20 cellular contexts compared by ENCODE assay signal in genomic region chr2:94875064-94875819, GRCh38. TPM values are rescaled to one million over a fixed set of nuclear protein-coding genes. Genes with fewer than 3 reads are reported as not detected.
DNase-seq lines count a peak whose midpoint lies in the region; ATAC-seq and TF ChIP-seq lines count a peak whose summit lies in the region.
"Had no signal": no experiment of that assay in that cellular context is flagged by ENCODE, and none has a peak within 500 bp of the region (broad histone marks: within the 10 kb centered on the region; RNA-seq: fewer than 3 reads in every experiment).

No MANE protein-coding gene starts in this region.

- H4K20me1 ChIP-seq in GM23338 (replicated peaks; ENCODE audit: insufficient read depth) = no peaks in the 10 kb centered on the region

- H3K36me3 ChIP-seq in GM23338 (ENCODE audit: insufficient read depth) (no peaks in the 10 kb centered on the region), lower lobe of right lung (no peaks in the 10 kb centered on the region), upper lobe of right lung (no peaks in the 10 kb centered on the region)

- H3K9me3 Mint-ChIP-seq in GM23338 = peaks cover 2% of the 10 kb centered on the region; the same call in 1 of the 3 replicates
- H3K9me3 Mint-ChIP-seq: CD8-positive, alpha-beta T cell; HFFc6 had no signal

- no peak for TF ChIP-seq CTCF in GM23338 (conservative IDR thresholded peaks at IDR 0.05; ENCODE audit: low read depth in 2 of 2)
- TF ChIP-seq CTCF in lower lobe of right lung (IDR thresholded peaks at IDR 0.05) = no peak
- TF ChIP-seq CTCF in upper lobe of right lung (IDR thresholded peaks at IDR 0.05) = no peak

- H3F3A ChIP-seq in GM23338 (replicated peaks; ENCODE audit: low read depth) = no peaks in the 10 kb centered on the region

- H3K4me2 ChIP-seq in GM23338 = peak overlapping the region; percentile 76; the same call in 1 of the 2 replicates

- H3K79me2 ChIP-seq in GM23338 (replicated peaks; ENCODE audit: insufficient read depth) = no peaks in the 10 kb centered on the region

- peaks cover 42% of the 10 kb centered on the region for H3K27me3 ChIP-seq in GM23338 (ENCODE audit: insufficient read depth)
- peaks cover 38% of the 10 kb centered on the region for H3K27me3 ChIP-seq in lower lobe of right lung (ENCODE audit: low read depth)
- peaks cover 29% of the 10 kb centered on the region for H3K27me3 ChIP-seq in upper lobe of right lung

- DNase-seq in DMS53 (lab: John Stamatoyannopoulos, UW) = peak; percentile 61
- no peak for DNase-seq in DMS53 treated with DMSO at 0.1 percent for 48 hours (lab: John Stamatoyannopoulos, UW; ENCODE audit: unreplicated experiment)
- DNase-seq in GM23338 (ENCODE audit: low spot score) = no peak
- peak; percentile 43 for DNase-seq in lower lobe of right lung
- peak; percentile 53 for DNase-seq in upper lobe of right lung
- no peak for DNase-seq in dedifferentiated amniotic fluid mesenchymal stem cell (ENCODE audit: extremely low spot score)
- DNase-seq in iPS-NIHi7 (ENCODE audit: extremely low spot score) = no peak
- DNase-seq: COR-L47, DMS153, GF-D8, HCEC 1CT, HFFc6 had no signal

- H3K36me3 Mint-ChIP-seq in GM23338 (ENCODE audit: low read depth) = no peaks in the 10 kb centered on the region
- H3K36me3 Mint-ChIP-seq: CD14-positive monocyte; CD8-positive, alpha-beta T cell had no signal

- H3K27ac ChIP-seq in GM23338 (ENCODE audit: low read depth) (no peak overlapping the region), lower lobe of right lung (no peak overlapping the region), upper lobe of right lung (no peak overlapping the region)
- H3K27ac ChIP-seq: 22Rv1 had no signal

- ATAC-seq in GM23338 (no peak), lower lobe of right lung (no peak), upper lobe of right lung (no peak)
- ATAC-seq: CD8-positive, alpha-beta T cell had no signal

- no peak overlapping the region for H2AFZ ChIP-seq in GM23338

- H3K9me2 ChIP-seq in GM23338 (ENCODE audit: insufficient read depth) = no peaks in the 10 kb centered on the region

- no peaks in the 10 kb centered on the region for H3K9me3 ChIP-seq in lower lobe of right lung
- no peaks in the 10 kb centered on the region for H3K9me3 ChIP-seq in upper lobe of right lung

- peak overlapping the region; percentile 54; the same call in 1 of the 2 replicates for H3K4me3 ChIP-seq in GM23338
- no peak overlapping the region for H3K4me3 ChIP-seq in lower lobe of right lung
- H3K4me3 ChIP-seq in upper lobe of right lung = no peak overlapping the region

- H3K4me1 ChIP-seq in GM23338 (ENCODE audit: insufficient read depth) = no peaks in the 10 kb centered on the region
- H3K4me1 ChIP-seq in lower lobe of right lung = no peaks in the 10 kb centered on the region
- no peaks in the 10 kb centered on the region for H3K4me1 ChIP-seq in upper lobe of right lung

- peak overlapping the region; percentile 47; the same call in 2 of the 3 replicates for H3K4me3 Mint-ChIP-seq in GM23338
- H3K4me3 Mint-ChIP-seq: CD14-positive monocyte; CD8-positive, alpha-beta T cell; HFFc6 had no signal

- H3K4me1 Mint-ChIP-seq in GM23338 = peaks cover 3% of the 10 kb centered on the region; the same call in 2 of the 3 replicates
- H3K4me1 Mint-ChIP-seq: CD14-positive monocyte had no signal

- intact Hi-C loops in lower lobe of right lung (cut with DNase I) = no loop called here
- intact Hi-C loops in upper lobe of right lung (cut with DNase I) = no loop called here

- no peak overlapping the region for H3K27ac Mint-ChIP-seq in GM23338
- H3K27ac Mint-ChIP-seq: CD14-positive monocyte; CD8-positive, alpha-beta T cell; HFFc6 had no signal

- peaks cover 40% of the 10 kb centered on the region for H3K27me3 Mint-ChIP-seq in GM23338 (ENCODE audit: insufficient read depth, low read depth, poor library complexity)

TF ChIP-seq in GM23338, 12 proteins besides CTCF, POLR2A, EP300 and RAD21 (continues in another document):
- TF ChIP-seq ZNF462 (CRISPR knock-in tag; IDR thresholded peaks at IDR 0.05) (no peak), ZNF114 (CRISPR knock-in tag; IDR thresholded peaks at IDR 0.05) (no peak), REST (IDR thresholded peaks at IDR 0.05; ENCODE audit: unreplicated experiment) (no peak), STAT1 (IDR thresholded peaks at IDR 0.05; ENCODE audit: unreplicated experiment) (no peak), EZH2phosphoT487 (IDR thresholded peaks at IDR 0.05; ENCODE audit: unreplicated experiment) (no peak)

RNA-seq across cellular contexts. Expression of gene TEKT4, which starts 4.0 kb away (rescaled TPM):
- not detected in 2 replicates for total RNA-seq in GM23338 (2014; rRNA removed; shearing (Covaris generic))
- polyA plus RNA-seq in GM23338 (2016; fragmentation: Nextera tagmentation; extraction: Ambion mirVana) = not detected in 2 replicates
- total RNA-seq in lower lobe of right lung (3.4 TPM), upper lobe of right lung (not detected)
- total RNA-seq: A673; CD8-positive, alpha-beta T cell; H4; HepG2; HFFc6; HT1080 had no signal
- polyA plus RNA-seq: BJ, CD14-positive monocyte, HepG2 had no signal

Comparison
In these comparisons a context has a peak if more than half of its experiments do, and no peak if none do; other contexts are left out.
1. DNase-seq: peak in DMS53 (single experiment), lower lobe of right lung (single experiment) and upper lobe of right lung (single experiment); none in DMS53 treated with DMSO at 0.1 percent for 48 hours (single experiment), GM23338 (single experiment), dedifferentiated amniotic fluid mesenchymal stem cell (single experiment) and iPS-NIHi7 (single experiment).